ENCODE assay signal across 8 cellular contexts in genomic region chr6:156719395-156719719, GRCh38. TPM values are rescaled to one million over a fixed set of nuclear protein-coding genes. Genes with fewer than 3 reads are reported as not detected.
DNase-seq lines count a peak whose midpoint lies in the region; ATAC-seq and TF ChIP-seq lines count a peak whose summit lies in the region.

No MANE protein-coding gene starts in this region.

- H3K4me3 ChIP-seq in ascending aorta, result peak overlapping the region; percentile 34 to 56
- H3K4me3 ChIP-seq in lower lobe of right lung, result peak overlapping the region; percentile 50
- H3K4me3 ChIP-seq in thymus (ENCODE audit: low read length), result peak overlapping the region; percentile 44

- peak; percentile 13 for DNase-seq in activated CD4-positive, alpha-beta T cell treated with anti-CD3 and anti-CD28 coated beads for 36 hours
- no peak for DNase-seq in activated CD4-positive, alpha-beta T cell treated with anti-CD3 and anti-CD28 coated beads, Interleukin-2, amount 50 U/mL, for 1 hour
- DNase-seq in ascending aorta (ENCODE audit: low spot score in 2 of 2), result peak in 1 of 2 donors; percentile 64
- no peak for DNase-seq in lower lobe of right lung
- DNase-seq in iPS-NIHi7 (ENCODE audit: extremely low spot score), result no peak
- no peak for DNase-seq in NCI-H82 treated with DMSO at 0.1 percent for 48 hours (lab: John Stamatoyannopoulos, UW; ENCODE audit: unreplicated experiment)

- TF ChIP-seq CTCF in ascending aorta (IDR thresholded peaks at IDR 0.05), result no peak
- no peak for TF ChIP-seq CTCF in lower lobe of right lung (IDR thresholded peaks at IDR 0.05)

- H3K27me3 ChIP-seq in ascending aorta (no peaks in the 10 kb centered on the region), lower lobe of right lung (ENCODE audit: low read depth) (no peaks in the 10 kb centered on the region), thymus (ENCODE audit: control insufficient read depth, insufficient read depth) (no peaks in the 10 kb centered on the region)

- no peaks in the 10 kb centered on the region for H3K9me3 ChIP-seq in ascending aorta
- H3K9me3 ChIP-seq in lower lobe of right lung, result no peaks in the 10 kb centered on the region
- no peaks in the 10 kb centered on the region for H3K9me3 ChIP-seq in thymus (ENCODE audit: control insufficient read depth)

- H3K4me1 Mint-ChIP-seq in activated CD4-positive, alpha-beta T cell treated with anti-CD3 and anti-CD28 coated beads for 36 hours, result peaks cover 20% of the 10 kb centered on the region

- H3K27me3 Mint-ChIP-seq in activated CD4-positive, alpha-beta T cell treated with anti-CD3 and anti-CD28 coated beads for 36 hours, result peaks cover 2% of the 10 kb centered on the region

- peaks cover 4 to 11% of the 10 kb centered on the region in 2 donors for H3K4me1 ChIP-seq in ascending aorta
- H3K4me1 ChIP-seq in lower lobe of right lung, result peaks cover 28% of the 10 kb centered on the region
- H3K4me1 ChIP-seq in thymus (ENCODE audit: control insufficient read depth, insufficient read depth, low read length), result no peaks in the 10 kb centered on the region

- CTCF ChIA-PET in activated CD4-positive, alpha-beta T cell treated with anti-CD3 and anti-CD28 coated beads for 36 hours (lab: Charles Lee), result no interaction called here

- intact Hi-C loops in activated CD4-positive, alpha-beta T cell treated with anti-CD3 and anti-CD28 coated beads for 36 hours (cut with DNase I, micrococcal nuclease), result no loop called here
- intact Hi-C loops in ascending aorta (cut with DNase I), result no loop called here
- intact Hi-C loops in lower lobe of right lung (cut with DNase I), result no loop called here

- peak overlapping the region; percentile 63 for H3K4me3 Mint-ChIP-seq in activated CD4-positive, alpha-beta T cell treated with anti-CD3 and anti-CD28 coated beads for 36 hours

- POLR2A ChIA-PET in activated CD4-positive, alpha-beta T cell treated with anti-CD3 and anti-CD28 coated beads for 36 hours (lab: Charles Lee), result no interaction called here

- H3K9me3 Mint-ChIP-seq in activated CD4-positive, alpha-beta T cell treated with anti-CD3 and anti-CD28 coated beads for 36 hours (ENCODE audit: low read depth), result no peaks in the 10 kb centered on the region

- no peak for ATAC-seq in activated CD4-positive, alpha-beta T cell treated with anti-CD3 and anti-CD28 coated beads for 36 hours
- ATAC-seq in lower lobe of right lung (no peak), GM18873 (IDR thresholded peaks at IDR 0.05; ENCODE audit: low FRiP score, unreplicated experiment) (no peak)

- peak overlapping the region; percentile 81 for H3K27ac Mint-ChIP-seq in activated CD4-positive, alpha-beta T cell treated with anti-CD3 and anti-CD28 coated beads for 36 hours

- no peaks in the 10 kb centered on the region for H3K36me3 Mint-ChIP-seq in activated CD4-positive, alpha-beta T cell treated with anti-CD3 and anti-CD28 coated beads for 36 hours (ENCODE audit: low read depth)

- no peaks in the 10 kb centered on the region for H3K36me3 ChIP-seq in ascending aorta
- no peaks in the 10 kb centered on the region for H3K36me3 ChIP-seq in lower lobe of right lung
- H3K36me3 ChIP-seq in thymus (ENCODE audit: control insufficient read depth, insufficient read depth), result no peaks in the 10 kb centered on the region

- 90% methylated on average over 13 of the region's 13 CpGs for WGBS in thymus

- peak overlapping the region; percentile 91 for H3K27ac ChIP-seq in ascending aorta
- H3K27ac ChIP-seq in lower lobe of right lung, result peak overlapping the region; percentile 88
- H3K27ac ChIP-seq in thymus (ENCODE audit: low read depth), result peak overlapping the region; percentile 92

RNA-seq across cellular contexts. Expression of gene ARID1B, which starts 57.8 kb away (rescaled TPM):
- 10 to 100 TPM; 42.2 to 53.6 TPM for total RNA-seq in activated CD4-positive, alpha-beta T cell treated with anti-CD3 and anti-CD28 coated beads for 36 hours
- 97.9 TPM for total RNA-seq in ascending aorta
- total RNA-seq in lower lobe of right lung, result 95.5 TPM
- polyA plus RNA-seq in thymus, result 26.5 TPM
